8 cellular contexts compared by ENCODE assay signal in genomic region chr12:101570022-101570421, GRCh38. TPM values are rescaled to one million over a fixed set of nuclear protein-coding genes. Genes with fewer than 3 reads are reported as not detected.
DNase-seq lines count a peak whose midpoint lies in the region; TF ChIP-seq lines count a peak whose summit lies in the region.

No MANE protein-coding gene starts in this region.

- peaks cover 37% of the 10 kb centered on the region for H3K4me1 Mint-ChIP-seq in nephron

- DNase-seq in GM10248 (ENCODE audit: extremely low spot score) (no peak), NCI-H2227 (lab: John Stamatoyannopoulos, UW; ENCODE audit: unreplicated experiment) (peak; percentile 22), coronary artery (ENCODE audit: low spot score) (no peak), NCI-H128 (lab: John Stamatoyannopoulos, UW; ENCODE audit: unreplicated experiment) (no peak), posterior cingulate gyrus (no peak), uterus (no peak)
- no peak for DNase-seq in activated CD4-positive, alpha-beta T cell treated with anti-CD3 and anti-CD28 coated beads for 1 hour

- H3K27me3 ChIP-seq in uterus, result no peaks in the 10 kb centered on the region

- H3K27me3 Mint-ChIP-seq in nephron (ENCODE audit: low read depth), result peaks cover 5% of the 10 kb centered on the region

- H3K4me3 Mint-ChIP-seq in nephron, result peak overlapping the region in 1 of 3 experiments; percentile 10

- H3K9me3 Mint-ChIP-seq in nephron, result no peaks in the 10 kb centered on the region

- TF ChIP-seq CTCF in GM10248 (IDR thresholded peaks at IDR 0.05; ENCODE audit: control extremely low read depth, extremely low read depth, low read depth, missing control alignments), result peak; percentile 40
- TF ChIP-seq CTCF in coronary artery (IDR thresholded peaks at IDR 0.05), result no peak
- peak; percentile 31 to 48 (median 45) for TF ChIP-seq CTCF in nephron (IDR thresholded peaks at IDR 0.05; ENCODE audit: unreplicated experiment in 3 of 3)
- TF ChIP-seq CTCF in uterus (IDR thresholded peaks at IDR 0.05), result peak in 1 of 4 experiments; percentile 39

- H3K9me3 ChIP-seq in uterus, result no peaks in the 10 kb centered on the region

- no peaks in the 10 kb centered on the region for H3K4me1 ChIP-seq in uterus

- intact Hi-C loops in posterior cingulate gyrus (cut with DNase I), result loop anchor here (10.0 kb wide), 1 partner anchor 195 kb away; no protein-coding TSS in a partner anchor
- intact Hi-C loops in uterus (cut with DNase I; ENCODE audit: low total_unique reads), result no loop called here

- H3K27ac ChIP-seq in coronary artery (peak overlapping the region in 1 of 2 donors; percentile 16), uterus (no peak overlapping the region)

- no peaks in the 10 kb centered on the region for H3K36me3 ChIP-seq in uterus

- POLR2A ChIA-PET in GM10248 (lab: Yijun Ruan, JAX), result no interaction called here

- peak overlapping the region in 2 of 3 experiments; percentile 13 to 63 for H3K27ac Mint-ChIP-seq in nephron

- no peak for TF ChIP-seq POLR2A in uterus (IDR thresholded peaks at IDR 0.05)

- peak overlapping the region; percentile 18 for H3K4me3 ChIP-seq in coronary artery
- H3K4me3 ChIP-seq in uterus, result no peak overlapping the region

- CTCF ChIA-PET in GM10248 (lab: Yijun Ruan, JAX), result no interaction called here

- H3K36me3 Mint-ChIP-seq in nephron (ENCODE audit: low read depth), result no peaks in the 10 kb centered on the region

RNA-seq across cellular contexts. Expression of gene MYBPC1, which starts 24.7 kb away (rescaled TPM):
- under 1 TPM in 2 of 4 donors, not detected in 2; 0.14 to 0.73 TPM for total RNA-seq in uterus
